In the genomic region with DNA sequence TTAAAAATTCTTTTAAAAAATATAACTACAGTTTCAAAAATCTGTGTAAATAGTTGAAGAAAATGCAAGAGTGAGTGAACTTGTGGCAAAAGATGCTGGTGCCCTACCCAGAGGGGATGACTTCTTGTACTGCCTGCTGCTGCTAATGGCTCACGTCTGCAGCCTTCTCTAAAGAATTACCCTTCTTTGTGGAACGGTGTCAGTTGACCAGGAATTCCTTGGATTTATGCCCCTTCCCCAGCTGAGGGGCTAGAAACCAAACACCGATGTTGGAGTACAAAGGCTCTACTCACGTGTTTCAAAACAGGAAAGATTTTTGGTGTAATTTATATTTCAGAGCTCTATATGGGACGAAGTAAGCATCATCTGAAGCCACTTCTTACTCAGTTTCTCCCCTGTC, we compare ENCODE assay signal across 21 cellular contexts.
"Had no signal": no experiment of that assay in that cellular context is flagged by ENCODE, and none has a peak within 500 bp of the region (broad histone marks: within the 10 kb centered on the region; RNA-seq: fewer than 3 reads in every experiment).

No MANE protein-coding gene starts in this region.

- DNase-seq: cerebellar nuclear complex; cortex of kidney; effector memory CD8-positive, alpha-beta T cell; erythroblast; esophagus squamous epithelium; foreskin melanocyte; glutamatergic neuron; heart right ventricle; hippocampal formation; natural killer cell; nucleus accumbens; psoas muscle; spleen; stimulated activated CD4-positive, alpha-beta T cell treated with anti-CD3 and anti-CD28 coated beads, Interleukin-4, amount 100 ng/mL, for 4 hours had no signal

- H3K36me3 Mint-ChIP-seq: memory B cell; natural killer cell; stimulated activated memory B cell treated with anti-CD40 and anti-IgM and Interleukin-4, amounts not matched to agents 10 μg/mL and 1 μg/mL and 100 μg/mL, for 72 hours; type B pancreatic cell had no signal

- H3K4me1 Mint-ChIP-seq: memory B cell; natural killer cell; neural crest cell; stimulated activated memory B cell treated with anti-CD40 and anti-IgM and Interleukin-4, amounts not matched to agents 10 μg/mL and 1 μg/mL and 100 μg/mL, for 72 hours had no signal

- H3K4me3 Mint-ChIP-seq: effector memory CD8-positive, alpha-beta T cell; memory B cell; natural killer cell; neural crest cell; stimulated activated memory B cell treated with anti-CD40 and anti-IgM and Interleukin-4, amounts not matched to agents 10 μg/mL and 1 μg/mL and 100 μg/mL, for 72 hours; stimulated activated naive CD8-positive, alpha-beta T cell treated with anti-CD3 and anti-CD28 coated beads, Interleukin-15, Interleukin-2, amounts not matched to agents 100 ng/mL and 50 ng/mL, for 24 hours; type B pancreatic cell had no signal

- H3K27ac Mint-ChIP-seq: effector memory CD8-positive, alpha-beta T cell; memory B cell; natural killer cell; stimulated activated memory B cell treated with anti-CD40 and anti-IgM and Interleukin-4, amounts not matched to agents 10 μg/mL and 1 μg/mL and 100 μg/mL, for 72 hours; stimulated activated naive CD8-positive, alpha-beta T cell treated with anti-CD3 and anti-CD28 coated beads, Interleukin-15, Interleukin-2, amounts not matched to agents 100 ng/mL and 50 ng/mL, for 24 hours; type B pancreatic cell had no signal

- H3K9me3 Mint-ChIP-seq: neural crest cell, type B pancreatic cell had no signal

- H3K27me3 Mint-ChIP-seq: effector memory CD8-positive, alpha-beta T cell; memory B cell; stimulated activated memory B cell treated with anti-CD40 and anti-IgM and Interleukin-4, amounts not matched to agents 10 μg/mL and 1 μg/mL and 100 μg/mL, for 72 hours; stimulated activated naive CD8-positive, alpha-beta T cell treated with anti-CD3 and anti-CD28 coated beads, Interleukin-15, Interleukin-2, amounts not matched to agents 100 ng/mL and 50 ng/mL, for 24 hours; type B pancreatic cell had no signal

- ATAC-seq: effector memory CD8-positive, alpha-beta T cell; heart right ventricle; left lobe of liver; natural killer cell; psoas muscle; right cardiac atrium; stimulated activated memory B cell treated with anti-CD40 and anti-IgM and Interleukin-4, amounts not matched to agents 10 μg/mL and 1 μg/mL and 100 μg/mL, for 72 hours had no signal
